29 cellular contexts compared by ENCODE assay signal in genomic region chr4:147418206-147418605, GRCh38.
"Had no signal": no experiment of that assay in that cellular context is flagged by ENCODE, and none has a peak within 500 bp of the region (broad histone marks: within the 10 kb centered on the region; RNA-seq: fewer than 3 reads in every experiment).

No MANE protein-coding gene starts in this region.

- H3K4me3 ChIP-seq: colonic mucosa, dorsolateral prefrontal cortex, gastrocnemius medialis had no signal

- H3K4me1 ChIP-seq: colonic mucosa, foreskin keratinocyte, gastrocnemius medialis had no signal

- FAIRE-seq: astrocyte had no signal

- H3K27me3 Mint-ChIP-seq: activated CD4-positive, alpha-beta memory T cell treated with anti-CD3 and anti-CD28 coated beads, Interleukin-2, amount 10 ng/mL, durations not matched to agents 7 days and 5 days; activated CD4-positive, alpha-beta T cell treated with anti-CD3 and anti-CD28 coated beads, Interleukin-2, amount 10 ng/mL, durations not matched to agents 7 days and 5 days; activated naive CD4-positive, alpha-beta T cell treated with anti-CD3 and anti-CD28 coated beads, Interleukin-2, amount 10 ng/mL, durations not matched to agents 7 days and 5 days; activated naive CD8-positive, alpha-beta T cell treated with anti-CD3 and anti-CD28 coated beads, Interleukin-2, amount 10 ng/mL, durations not matched to agents 7 days and 5 days; activated T-cell treated with anti-CD3 and anti-CD28 coated beads, Interleukin-2, amount 50 U/mL, for 24 hours; dendritic cell treated with granulocyte-macrophage colony-stimulating factor and Interleukin-4, amounts not matched to agents 40 ng/mL and 50 ng/mL, for 4 days had no signal

- H3K27ac Mint-ChIP-seq: activated CD4-positive, alpha-beta memory T cell treated with anti-CD3 and anti-CD28 coated beads, Interleukin-2, amount 10 ng/mL, durations not matched to agents 7 days and 5 days; activated CD4-positive, alpha-beta T cell treated with anti-CD3 and anti-CD28 coated beads, Interleukin-2, amount 10 ng/mL, durations not matched to agents 7 days and 5 days; activated naive CD4-positive, alpha-beta T cell treated with anti-CD3 and anti-CD28 coated beads, Interleukin-2, amount 10 ng/mL, durations not matched to agents 7 days and 5 days; activated naive CD4-positive, alpha-beta T cell treated with anti-CD3 and anti-CD28 coated beads, Interleukin-2, amount 50 U/mL, for 72 hours; activated naive CD8-positive, alpha-beta T cell treated with anti-CD3 and anti-CD28 coated beads, Interleukin-2, amount 10 ng/mL, durations not matched to agents 7 days and 5 days; activated T-cell treated with anti-CD3 and anti-CD28 coated beads, Interleukin-2, amount 50 U/mL, for 24 hours; activated T-cell treated with anti-CD3 and anti-CD28 coated beads, Interleukin-2, amount 50 U/mL, for 72 hours; dendritic cell treated with granulocyte-macrophage colony-stimulating factor and Interleukin-4, amounts not matched to agents 40 ng/mL and 50 ng/mL, for 4 days; endodermal cell had no signal

- H3K9me3 ChIP-seq: colonic mucosa, gastrocnemius medialis had no signal

- H3K36me3 Mint-ChIP-seq: activated naive CD4-positive, alpha-beta T cell treated with anti-CD3 and anti-CD28 coated beads, Interleukin-2, amount 10 ng/mL, durations not matched to agents 7 days and 5 days; activated naive CD4-positive, alpha-beta T cell treated with anti-CD3 and anti-CD28 coated beads, Interleukin-2, amount 50 U/mL, for 72 hours; activated naive CD8-positive, alpha-beta T cell treated with anti-CD3 and anti-CD28 coated beads, Interleukin-2, amount 10 ng/mL, durations not matched to agents 7 days and 5 days had no signal

- H3K4me3 Mint-ChIP-seq: activated CD4-positive, alpha-beta memory T cell treated with anti-CD3 and anti-CD28 coated beads, Interleukin-2, amount 10 ng/mL, durations not matched to agents 7 days and 5 days; activated CD4-positive, alpha-beta T cell treated with anti-CD3 and anti-CD28 coated beads, Interleukin-2, amount 10 ng/mL, durations not matched to agents 7 days and 5 days; activated naive CD4-positive, alpha-beta T cell treated with anti-CD3 and anti-CD28 coated beads, Interleukin-2, amount 10 ng/mL, durations not matched to agents 7 days and 5 days; activated naive CD8-positive, alpha-beta T cell treated with anti-CD3 and anti-CD28 coated beads, Interleukin-2, amount 10 ng/mL, durations not matched to agents 7 days and 5 days; activated T-cell treated with anti-CD3 and anti-CD28 coated beads, Interleukin-2, amount 50 U/mL, for 24 hours; activated T-cell treated with anti-CD3 and anti-CD28 coated beads, Interleukin-2, amount 50 U/mL, for 72 hours; dendritic cell treated with granulocyte-macrophage colony-stimulating factor and Interleukin-4, amounts not matched to agents 40 ng/mL and 50 ng/mL, for 4 days; endodermal cell had no signal

- H3K9me3 Mint-ChIP-seq: activated CD4-positive, alpha-beta T cell treated with anti-CD3 and anti-CD28 coated beads, Interleukin-2, amount 10 ng/mL, durations not matched to agents 7 days and 5 days; endodermal cell had no signal

- ATAC-seq: activated naive CD4-positive, alpha-beta T cell treated with anti-CD3 and anti-CD28 coated beads, Interleukin-2, amount 50 U/mL, for 72 hours; activated T-cell treated with anti-CD3 and anti-CD28 coated beads, Interleukin-2, amount 50 U/mL, for 72 hours; esophagus mucosa; foreskin keratinocyte; gastrocnemius medialis had no signal

- H3K36me3 ChIP-seq: brain microvascular endothelial cell, colonic mucosa, gastrocnemius medialis had no signal

- H3K27ac ChIP-seq: brain microvascular endothelial cell, colonic mucosa, dorsolateral prefrontal cortex, foreskin keratinocyte, gastrocnemius medialis had no signal

- DNase-seq: activated CD4-positive, alpha-beta memory T cell treated with anti-CD3 and anti-CD28 coated beads, Interleukin-2, amount 10 ng/mL, durations not matched to agents 7 days and 5 days; activated CD4-positive, alpha-beta T cell treated with anti-CD3 and anti-CD28 coated beads for 1 hour; activated CD4-positive, alpha-beta T cell treated with anti-CD3 and anti-CD28 coated beads for 4 hours; activated CD4-positive, alpha-beta T cell treated with anti-CD3 and anti-CD28 coated beads, Interleukin-2, amount 10 ng/mL, durations not matched to agents 7 days and 5 days; activated CD4-positive, alpha-beta T cell treated with anti-CD3 and anti-CD28 coated beads, Interleukin-2, amount 50 U/mL, for 4 hours; activated CD8-positive, alpha-beta memory T cell treated with anti-CD3 and anti-CD28 coated beads, Interleukin-2, amount 50 U/mL, for 48 hours; activated gamma-delta T cell; activated naive CD4-positive, alpha-beta T cell; activated naive CD4-positive, alpha-beta T cell treated with anti-CD3 and anti-CD28 coated beads, Interleukin-2, amount 10 ng/mL, durations not matched to agents 7 days and 5 days; activated naive CD8-positive, alpha-beta T cell treated with anti-CD3 and anti-CD28 coated beads, Interleukin-2, amount 10 ng/mL, durations not matched to agents 7 days and 5 days; activated T-cell treated with anti-CD3 and anti-CD28 coated beads for 4 hours; activated T-cell treated with anti-CD3 and anti-CD28 coated beads, Interleukin-2, amount 50 U/mL, for 24 hours; activated T-cell treated with anti-CD3 and anti-CD28 coated beads, Interleukin-2, amount 50 U/mL, for 72 hours; amniotic stem cell; anterior cingulate cortex; brain microvascular endothelial cell; caudate nucleus; colonic mucosa; dorsolateral prefrontal cortex; effector memory CD4-positive, alpha-beta T cell; endodermal cell; foreskin keratinocyte; gastrocnemius medialis; glutamatergic neuron; T-helper 2 cell had no signal

- H3K4me1 Mint-ChIP-seq: activated CD4-positive, alpha-beta memory T cell treated with anti-CD3 and anti-CD28 coated beads, Interleukin-2, amount 10 ng/mL, durations not matched to agents 7 days and 5 days; activated CD4-positive, alpha-beta T cell treated with anti-CD3 and anti-CD28 coated beads, Interleukin-2, amount 10 ng/mL, durations not matched to agents 7 days and 5 days; activated naive CD4-positive, alpha-beta T cell treated with anti-CD3 and anti-CD28 coated beads, Interleukin-2, amount 10 ng/mL, durations not matched to agents 7 days and 5 days; activated naive CD8-positive, alpha-beta T cell treated with anti-CD3 and anti-CD28 coated beads, Interleukin-2, amount 10 ng/mL, durations not matched to agents 7 days and 5 days; endodermal cell had no signal

- H3K27me3 ChIP-seq: brain microvascular endothelial cell, colonic mucosa, dorsolateral prefrontal cortex, foreskin keratinocyte, gastrocnemius medialis had no signal
